Comparison of ENCODE assay signal across 19 cellular contexts in the genomic region with DNA sequence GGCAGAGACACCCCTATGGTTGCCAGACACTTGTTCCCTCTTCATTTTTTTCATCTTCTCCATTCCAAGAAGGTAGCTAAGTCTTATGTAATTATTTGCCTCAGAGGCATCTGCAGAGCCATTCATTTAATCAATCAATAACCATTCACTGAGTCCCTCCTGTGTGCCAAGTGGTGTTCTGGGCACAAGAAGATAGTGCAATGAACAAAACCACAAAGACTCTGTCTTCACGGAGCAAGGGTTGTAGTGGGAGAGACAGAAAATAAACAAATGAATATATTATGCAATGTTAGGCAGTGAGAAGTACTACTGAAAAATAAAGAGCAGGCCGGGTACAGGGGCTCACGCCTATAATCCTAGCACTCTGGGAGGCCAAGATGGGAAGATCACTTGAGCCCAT. TPM values are rescaled to one million over a fixed set of nuclear protein-coding genes. Genes with fewer than 3 reads are reported as not detected.
DNase-seq lines count a peak whose midpoint lies in the region; ATAC-seq and TF ChIP-seq lines count a peak whose summit lies in the region.
"Had no signal": no experiment of that assay in that cellular context is flagged by ENCODE, and none has a peak within 500 bp of the region (broad histone marks: within the 10 kb centered on the region; RNA-seq: fewer than 3 reads in every experiment).

No MANE protein-coding gene starts in this region.

- H3K27me3 Mint-ChIP-seq in Caco-2 (ENCODE audit: insufficient read depth, unreplicated experiment) = no peaks in the 10 kb centered on the region
- H3K27me3 Mint-ChIP-seq in activated T-helper 2 cell treated with anti-CD3 and anti-CD28 coated beads, Interferon-gamma antibody, Interleukin-2, Interleukin-4, amounts not matched to agents 10 μg/mL and 5 μg/mL and 100 μg/mL, durations not matched to agents 14 hours and 24 hours and 36 hours (ENCODE audit: low read depth) = peaks cover 27% of the 10 kb centered on the region

- CTCF ChIA-PET in Caco-2 (lab: Charles Lee) = interaction anchor here (0.6 kb wide), 1 partner anchor 100 kb away, joined by 3 read pairs; no protein-coding TSS in a partner anchor

- TF ChIP-seq CTCF in Caco-2 (IDR thresholded peaks at IDR 0.05; ENCODE audit: insufficient read depth in 1 of 2, low read depth in 1 of 2, low read length in 1 of 2, severe bottlenecking in 1 of 2, unreplicated experiment in 1 of 2) = no peak

- H3K79me1 ChIP-seq in mesenchymal stem cell (replicated peaks; ENCODE audit: low read length, poor library complexity, severe bottlenecking) = no peaks in the 10 kb centered on the region

- peak overlapping the region; percentile 5 for H3K27ac Mint-ChIP-seq in Caco-2 (ENCODE audit: unreplicated experiment)
- H3K27ac Mint-ChIP-seq in activated T-helper 2 cell treated with anti-CD3 and anti-CD28 coated beads, Interferon-gamma antibody, Interleukin-2, Interleukin-4, amounts not matched to agents 10 μg/mL and 5 μg/mL and 100 μg/mL, durations not matched to agents 14 hours and 24 hours and 36 hours = no peak overlapping the region
- H3K27ac Mint-ChIP-seq: CD4-positive, CD25-positive, alpha-beta regulatory T cell; H9 had no signal

- intact Hi-C loops in Caco-2 (cut with micrococcal nuclease; ENCODE audit: unreplicated experiment) = no loop called here
- intact Hi-C loops in activated T-helper 2 cell treated with anti-CD3 and anti-CD28 coated beads, Interferon-gamma antibody, Interleukin-2, Interleukin-4, amounts not matched to agents 10 μg/mL and 5 μg/mL and 100 μg/mL, durations not matched to agents 14 hours and 24 hours and 36 hours (cut with micrococcal nuclease) = no loop called here

- H2AFZ ChIP-seq in mesenchymal stem cell (ENCODE audit: low read depth, low read length) = no peak overlapping the region
- H2AFZ ChIP-seq: GM23248 had no signal

- H2BK5ac ChIP-seq in mesenchymal stem cell (ENCODE audit: low read depth, low read length, poor library complexity, severe bottlenecking) = no peak overlapping the region

- H3K9me3 Mint-ChIP-seq in Caco-2 (ENCODE audit: unreplicated experiment) = peaks cover 10% of the 10 kb centered on the region
- no peaks in the 10 kb centered on the region for H3K9me3 Mint-ChIP-seq in activated T-helper 2 cell treated with anti-CD3 and anti-CD28 coated beads, Interferon-gamma antibody, Interleukin-2, Interleukin-4, amounts not matched to agents 10 μg/mL and 5 μg/mL and 100 μg/mL, durations not matched to agents 14 hours and 24 hours and 36 hours
- H3K9me3 Mint-ChIP-seq: H9 had no signal

- no peaks in the 10 kb centered on the region for H3K9me3 ChIP-seq in Caco-2
- H3K9me3 ChIP-seq in mesenchymal stem cell (ENCODE audit: control insufficient read depth, low read length) = no peaks in the 10 kb centered on the region
- H3K9me3 ChIP-seq: BLaER1, Peyer's patch, SK-N-SH had no signal

- BruUV-seq in Caco-2 (replicated peaks; lab: Mats Ljungman, UMichigan) = no TSS peak

- H3K4me1 ChIP-seq in Caco-2 (peaks cover 39% of the 10 kb centered on the region), mesenchymal stem cell (ENCODE audit: control insufficient read depth, insufficient read depth, low read depth, low read length) (peaks cover 5% of the 10 kb centered on the region)
- H3K4me1 ChIP-seq: BLaER1, Peyer's patch had no signal

- no peak for DNase-seq in Caco-2
- DNase-seq in M059J (ENCODE audit: low read depth) = peak; percentile 11
- peak; percentile 34 for DNase-seq in fibroblast of gingiva (ENCODE audit: low read depth)
- DNase-seq in mesenchymal stem cell = peak; percentile 50
- no peak for DNase-seq in activated T-helper 2 cell treated with anti-CD3 and anti-CD28 coated beads, Interferon-gamma antibody, Interleukin-2, Interleukin-4, amounts not matched to agents 10 μg/mL and 5 μg/mL and 100 μg/mL, durations not matched to agents 14 hours and 24 hours and 36 hours (ENCODE audit: low spot score)
- DNase-seq: CD4-positive, CD25-positive, alpha-beta regulatory T cell; GM23248; H9; Karpas-422; MV-4-11; NCI-H2029; NCI-H2227 treated with DMSO at 0.1 percent for 48 hours; Peyer's patch; SHP77 treated with DMSO at 0.1 percent for 48 hours; SK-N-SH; SW 1271 had no signal

- no peak overlapping the region for H3K4ac ChIP-seq in mesenchymal stem cell (ENCODE audit: low read depth in 1 of 2, low read length in 2 of 2)

- no peak overlapping the region for H4K91ac ChIP-seq in mesenchymal stem cell (ENCODE audit: low read length)

- H3K14ac ChIP-seq in mesenchymal stem cell (ENCODE audit: low read length in 2 of 2) = no peak overlapping the region

- H3K27me3 ChIP-seq in Caco-2 (replicated peaks; ENCODE audit: control insufficient read depth, insufficient read depth, low read length) (no peaks in the 10 kb centered on the region), mesenchymal stem cell (ENCODE audit: control insufficient read depth in 1 of 2, insufficient read depth in 1 of 2, low read length in 2 of 2) (peaks cover 0 to 4% of the 10 kb centered on the region in 2 experiments)
- H3K27me3 ChIP-seq: BLaER1, Peyer's patch had no signal

- H2BK120ac ChIP-seq in mesenchymal stem cell (ENCODE audit: low read depth, low read length) = no peak overlapping the region

- no peak overlapping the region for H3K4me3 Mint-ChIP-seq in Caco-2 (ENCODE audit: unreplicated experiment)
- H3K4me3 Mint-ChIP-seq in activated T-helper 2 cell treated with anti-CD3 and anti-CD28 coated beads, Interferon-gamma antibody, Interleukin-2, Interleukin-4, amounts not matched to agents 10 μg/mL and 5 μg/mL and 100 μg/mL, durations not matched to agents 14 hours and 24 hours and 36 hours (ENCODE audit: low read depth) = no peak overlapping the region
- H3K4me3 Mint-ChIP-seq: CD4-positive, CD25-positive, alpha-beta regulatory T cell; H9 had no signal

- no peak overlapping the region for H3K9ac ChIP-seq in mesenchymal stem cell (ENCODE audit: low read length)
- H3K9ac ChIP-seq: BLaER1, GM23248, SK-N-SH had no signal

- peaks cover 42% of the 10 kb centered on the region for H3K4me1 Mint-ChIP-seq in Caco-2 (ENCODE audit: low read depth, unreplicated experiment)
- H3K4me1 Mint-ChIP-seq in activated T-helper 2 cell treated with anti-CD3 and anti-CD28 coated beads, Interferon-gamma antibody, Interleukin-2, Interleukin-4, amounts not matched to agents 10 μg/mL and 5 μg/mL and 100 μg/mL, durations not matched to agents 14 hours and 24 hours and 36 hours (ENCODE audit: low read depth) = peaks cover 4% of the 10 kb centered on the region
- H3K4me1 Mint-ChIP-seq: CD4-positive, CD25-positive, alpha-beta regulatory T cell had no signal

- H2BK12ac ChIP-seq in mesenchymal stem cell (ENCODE audit: low read length in 2 of 2) = no peak overlapping the region

- no peak for ATAC-seq in GM18867 (IDR thresholded peaks at IDR 0.05; ENCODE audit: unreplicated experiment)
- no peak for ATAC-seq in GM21737 (IDR thresholded peaks at IDR 0.05; ENCODE audit: unreplicated experiment)

- H3K36me3 Mint-ChIP-seq in Caco-2 (ENCODE audit: insufficient read depth, unreplicated experiment) = no peaks in the 10 kb centered on the region
- H3K36me3 Mint-ChIP-seq in activated T-helper 2 cell treated with anti-CD3 and anti-CD28 coated beads, Interferon-gamma antibody, Interleukin-2, Interleukin-4, amounts not matched to agents 10 μg/mL and 5 μg/mL and 100 μg/mL, durations not matched to agents 14 hours and 24 hours and 36 hours (ENCODE audit: low read depth) = no peaks in the 10 kb centered on the region
- H3K36me3 Mint-ChIP-seq: CD4-positive, CD25-positive, alpha-beta regulatory T cell had no signal

- no peak overlapping the region for H2AK5ac ChIP-seq in mesenchymal stem cell (ENCODE audit: low read length, severe bottlenecking)

- H3K4me2 ChIP-seq in mesenchymal stem cell (ENCODE audit: low read length, poor library complexity, severe bottlenecking) = no peak overlapping the region
- H3K4me2 ChIP-seq: BLaER1, SK-N-SH had no signal

- POLR2A ChIA-PET in Caco-2 (lab: Charles Lee) = no interaction called here

- H3K4me3 ChIP-seq in Caco-2 (ENCODE audit: low read depth, low read length) (no peak overlapping the region), mesenchymal stem cell (ENCODE audit: insufficient read depth in 1 of 2, low read depth in 1 of 2, low read length in 2 of 2) (no peak overlapping the region)
- H3K4me3 ChIP-seq: BLaER1, GM23248, Peyer's patch had no signal

- 65% methylated on average over 3 of the region's 3 CpGs for WGBS in mesenchymal stem cell

- H3K36me3 ChIP-seq in Caco-2 (ENCODE audit: control insufficient read depth, insufficient read depth, low read length) (no peaks in the 10 kb centered on the region), mesenchymal stem cell (ENCODE audit: control insufficient read depth in 1 of 2, insufficient read depth in 2 of 2, low read depth in 1 of 2, low read length in 2 of 2) (no peaks in the 10 kb centered on the region)
- H3K36me3 ChIP-seq: BLaER1, Peyer's patch had no signal

- no peak overlapping the region for H2BK15ac ChIP-seq in mesenchymal stem cell (ENCODE audit: low read depth, poor library complexity, severe bottlenecking)

- no peak overlapping the region for H3K23ac ChIP-seq in mesenchymal stem cell (ENCODE audit: low read length in 2 of 2)

- no peak overlapping the region for H3K27ac ChIP-seq in mesenchymal stem cell (ENCODE audit: low read length, poor library complexity, severe bottlenecking)
- H3K27ac ChIP-seq: BLaER1, GM23248, Peyer's patch had no signal

- no peak overlapping the region for H4K8ac ChIP-seq in mesenchymal stem cell (ENCODE audit: low read length)

- H3K18ac ChIP-seq in mesenchymal stem cell (ENCODE audit: low read depth in 1 of 2, low read length in 2 of 2) = no peak overlapping the region

RNA-seq across cellular contexts. Expression of gene CTNNA1, which starts 41.4 kb away (rescaled TPM):
- total RNA-seq in Caco-2 (2022) = 392 and 403 TPM in 2 replicates
- 184 and 277 TPM in 2 replicates for total RNA-seq in M059J (2014; rRNA removed; shearing (Covaris generic))
- 140 TPM for polyA plus RNA-seq in mesenchymal stem cell (2013, experiment 1 of 2)
- polyA plus RNA-seq in mesenchymal stem cell (2013, experiment 2 of 2) = 144 TPM
- 272 and 298 TPM in 2 replicates for total RNA-seq in activated T-helper 2 cell treated with anti-CD3 and anti-CD28 coated beads, Interferon-gamma antibody, Interleukin-2, Interleukin-4, amounts not matched to agents 10 μg/mL and 5 μg/mL and 100 μg/mL, durations not matched to agents 14 hours and 24 hours and 36 hours

Comparison
In these comparisons a context has a peak if more than half of its experiments do, and no peak if none do; other contexts are left out.
1. DNase-seq: peak in M059J (single experiment), fibroblast of gingiva (single experiment) and mesenchymal stem cell (single experiment); none in Caco-2 (0 of 2) and activated T-helper 2 cell treated with anti-CD3 and anti-CD28 coated beads, Interferon-gamma antibody, Interleukin-2, Interleukin-4, amounts not matched to agents 10 μg/mL and 5 μg/mL and 100 μg/mL, durations not matched to agents 14 hours and 24 hours and 36 hours (single experiment).